Comparison of ENCODE assay signal across 12 cellular contexts in the genomic region with DNA sequence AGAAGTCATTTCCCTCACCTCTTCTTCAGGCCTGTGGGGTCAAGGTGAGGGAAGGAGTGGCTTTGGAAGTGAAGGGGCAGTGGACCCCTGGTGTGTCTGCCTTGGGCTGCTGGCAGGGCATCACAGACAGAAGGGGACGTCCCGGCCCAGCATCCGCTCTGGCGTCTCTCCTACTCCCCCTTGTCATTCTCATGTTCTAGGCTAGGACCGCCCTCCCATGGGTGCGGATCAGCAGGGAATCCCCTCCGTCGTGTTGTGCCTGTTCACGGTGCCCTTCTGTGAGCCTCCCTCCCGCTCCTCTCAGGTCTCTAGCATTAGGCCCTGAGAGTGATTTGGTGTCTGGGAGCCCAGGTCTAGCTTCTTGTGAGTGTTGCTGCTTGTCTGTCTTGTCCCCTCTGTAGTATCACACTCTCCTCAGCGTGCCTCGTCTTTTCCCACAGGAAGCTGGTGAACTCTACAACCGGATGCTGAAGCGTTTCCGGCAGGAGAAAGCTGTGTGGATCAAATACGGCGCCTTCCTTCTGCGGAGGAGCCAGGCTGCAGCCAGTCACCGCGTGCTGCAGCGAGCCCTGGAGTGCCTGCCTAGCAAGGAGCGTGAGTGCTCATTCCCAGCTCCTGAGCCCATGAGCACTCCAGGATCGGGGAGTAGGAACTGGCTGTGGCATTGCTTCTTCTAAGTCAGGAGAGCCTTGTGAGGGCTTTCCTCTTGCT. TPM values are rescaled to one million over a fixed set of nuclear protein-coding genes. Genes with fewer than 3 reads are reported as not detected.
DNase-seq lines count a peak whose midpoint lies in the region; ATAC-seq and TF ChIP-seq lines count a peak whose summit lies in the region.
"Had no signal": no experiment of that assay in that cellular context is flagged by ENCODE, and none has a peak within 500 bp of the region (broad histone marks: within the 10 kb centered on the region; RNA-seq: fewer than 3 reads in every experiment).

No MANE protein-coding gene starts in this region.

- H3K4me1 ChIP-seq in vagina: peaks cover 64% of the 10 kb centered on the region

- H3K9me3 ChIP-seq in vagina: no peaks in the 10 kb centered on the region
- H3K9me3 ChIP-seq: sigmoid colon had no signal

- no peak for TF ChIP-seq POLR2A in vagina (IDR thresholded peaks at IDR 0.05)

- no peak for ATAC-seq in left ventricle myocardium superior
- no peak for ATAC-seq in Right ventricle myocardium inferior
- ATAC-seq: activated naive CD8-positive, alpha-beta T cell treated with anti-CD3 and anti-CD28 coated beads, Interleukin-2, amount 50 U/mL, for 24 hours; naive thymus-derived CD4-positive, alpha-beta T cell had no signal

- peaks cover 0 to 77% of the 10 kb centered on the region in 2 donors for H3K36me3 ChIP-seq in vagina

- peak overlapping the region; percentile 89 for H3K27ac ChIP-seq in vagina

- TF ChIP-seq CTCF in vagina (IDR thresholded peaks at IDR 0.05): no peak

- no peak overlapping the region for H3K4me3 ChIP-seq in vagina
- H3K4me3 ChIP-seq: coronary artery, sigmoid colon had no signal

- DNase-seq in left ventricle myocardium superior: peak; percentile 24
- DNase-seq in Right ventricle myocardium inferior (ENCODE audit: missing footprints): no peak
- no peak for DNase-seq in vagina (ENCODE audit: extremely low spot score in 2 of 2)
- no peak for DNase-seq in SKM-1 treated with dmso at 0.1 percent for 144 hours (lab: John Stamatoyannopoulos, UW; ENCODE audit: unreplicated experiment)
- DNase-seq: activated naive CD8-positive, alpha-beta T cell treated with anti-CD3 and anti-CD28 coated beads, Interleukin-2, amount 50 U/mL, for 24 hours; DMS153; MM.1S; naive thymus-derived CD4-positive, alpha-beta T cell; NCI-H2171 treated with DMSO at 0.1 percent for 48 hours; sigmoid colon; T-helper 2 cell had no signal

- intact Hi-C loops in left ventricle myocardium superior (cut with micrococcal nuclease) (no loop called here), Right ventricle myocardium inferior (cut with DNase I) (no loop called here), vagina (cut with DNase I) (no loop called here)

- no peaks in the 10 kb centered on the region for H3K27me3 ChIP-seq in vagina
- H3K27me3 ChIP-seq: sigmoid colon had no signal

RNA-seq across cellular contexts. Expression of a gene that starts 8.5 kb away (rescaled TPM):
- total RNA-seq in left ventricle myocardium superior: 9.8 TPM
- total RNA-seq in Right ventricle myocardium inferior: 15.2 TPM
- total RNA-seq in vagina: 94.3 TPM

RNA-seq across cellular contexts. Expression of a gene that starts 15.1 kb away (rescaled TPM):
- not detected for total RNA-seq in left ventricle myocardium superior
- not detected for total RNA-seq in Right ventricle myocardium inferior
- total RNA-seq in vagina: not detected
- total RNA-seq: naive thymus-derived CD4-positive, alpha-beta T cell; sigmoid colon had no signal

RNA-seq across cellular contexts. Expression of a gene that starts 35.4 kb away (rescaled TPM):
- not detected for total RNA-seq in left ventricle myocardium superior
- not detected for total RNA-seq in Right ventricle myocardium inferior
- total RNA-seq in vagina: not detected
- total RNA-seq: naive thymus-derived CD4-positive, alpha-beta T cell; sigmoid colon had no signal

RNA-seq across cellular contexts. Expression of a gene that starts 47.2 kb away (rescaled TPM):
- total RNA-seq in left ventricle myocardium superior (12.1 TPM), Right ventricle myocardium inferior (12.1 TPM), vagina (22.8 TPM)

RNA-seq across cellular contexts. Expression of a gene that starts 47.4 kb away (rescaled TPM):
- 1,234 TPM for total RNA-seq in left ventricle myocardium superior
- 1,179 TPM for total RNA-seq in Right ventricle myocardium inferior
- total RNA-seq in vagina: 180 TPM
